In the genomic region with DNA sequence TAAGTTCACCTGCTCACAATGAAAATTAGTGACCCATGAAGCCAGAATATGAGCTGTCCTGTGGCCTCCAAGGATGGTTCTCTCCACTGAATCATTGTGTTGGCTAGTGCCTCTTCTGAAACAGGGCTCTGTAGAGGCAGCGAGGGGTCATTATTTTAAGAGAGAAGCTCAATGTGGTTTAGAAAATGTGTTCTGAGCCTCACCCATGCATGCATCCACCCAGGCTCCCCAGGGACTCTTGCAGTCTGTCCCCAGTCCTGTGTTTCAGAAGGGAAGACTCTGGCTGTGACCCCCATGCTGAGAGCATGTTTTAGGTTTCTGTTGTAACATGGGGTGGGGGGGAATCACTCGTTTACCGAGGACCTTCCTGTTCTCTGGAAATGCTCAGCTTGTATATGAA, we compare ENCODE assay signal across 11 cellular contexts.
DNase-seq lines count a peak whose midpoint lies in the region; ATAC-seq lines count a peak whose summit lies in the region.
"Had no signal": no experiment of that assay in that cellular context is flagged by ENCODE, and none has a peak within 500 bp of the region (broad histone marks: within the 10 kb centered on the region; RNA-seq: fewer than 3 reads in every experiment).

No MANE protein-coding gene starts in this region.

- H3K36me3 Mint-ChIP-seq in stimulated activated naive B cell treated with anti-CD40 and anti-IgM and Interleukin-4, amounts not matched to agents 10 μg/mL and 1 μg/mL and 100 μg/mL, for 72 hours, result peaks cover 0 to 13% of the 10 kb centered on the region in 2 donors
- H3K36me3 Mint-ChIP-seq in activated T-cell treated with anti-CD3 and anti-CD28 coated beads, Interleukin-2, amount 50 U/mL, for 72 hours (ENCODE audit: insufficient read depth in 2 of 2), result peaks cover 0 to 2% of the 10 kb centered on the region in 2 donors

- DNase-seq in stimulated activated naive B cell treated with anti-CD40 and anti-IgM and Interleukin-4, amounts not matched to agents 10 μg/mL and 1 μg/mL and 100 μg/mL, for 72 hours, result peak; percentile 38
- no peak for DNase-seq in activated T-cell treated with anti-CD3 and anti-CD28 coated beads, Interleukin-2, amount 50 U/mL, for 72 hours
- no peak for DNase-seq in stimulated activated CD4-positive, alpha-beta T cell treated with anti-CD3 and anti-CD28 coated beads, Interleukin-12 subunit alpha, Interleukin-12 subunit beta, amount 100 ng/mL, for 4 hours
- DNase-seq in glomerular visceral epithelial cell (ENCODE audit: extremely low spot score), result no peak
- DNase-seq: activated CD8-positive, alpha-beta T cell treated with anti-CD3 and anti-CD28 coated beads for 36 hours; right cardiac atrium had no signal

- no peak overlapping the region for H3K27ac Mint-ChIP-seq in stimulated activated naive B cell treated with anti-CD40 and anti-IgM and Interleukin-4, amounts not matched to agents 10 μg/mL and 1 μg/mL and 100 μg/mL, for 72 hours
- H3K27ac Mint-ChIP-seq in activated T-cell treated with anti-CD3 and anti-CD28 coated beads, Interleukin-2, amount 50 U/mL, for 72 hours, result no peak overlapping the region
- H3K27ac Mint-ChIP-seq: activated CD8-positive, alpha-beta T cell treated with anti-CD3 and anti-CD28 coated beads for 36 hours; activated naive CD8-positive, alpha-beta T cell; T-helper 2 cell treated with Interferon-gamma antibody and Interleukin-4, amounts not matched to agents 5 μg/mL and 100 μg/mL, for 36 hours had no signal

- ATAC-seq in GM19043 (IDR thresholded peaks at IDR 0.05; ENCODE audit: low read depth, unreplicated experiment) (peak; percentile 88), GM21825 (IDR thresholded peaks at IDR 0.05; ENCODE audit: unreplicated experiment) (peak; percentile 92), HG03354 (IDR thresholded peaks at IDR 0.05; ENCODE audit: poor library complexity, severe bottlenecking, unreplicated experiment) (peak; percentile 88)
- peak; percentile 89 to 92 for ATAC-seq in stimulated activated naive B cell treated with anti-CD40 and anti-IgM and Interleukin-4, amounts not matched to agents 10 μg/mL and 1 μg/mL and 100 μg/mL, for 72 hours (replicated peaks)
- no peak for ATAC-seq in activated T-cell treated with anti-CD3 and anti-CD28 coated beads, Interleukin-2, amount 50 U/mL, for 72 hours (replicated peaks in 1 of 2)
- ATAC-seq: activated CD8-positive, alpha-beta T cell treated with anti-CD3 and anti-CD28 coated beads for 36 hours; right cardiac atrium had no signal

- H3K9me3 Mint-ChIP-seq in stimulated activated naive B cell treated with anti-CD40 and anti-IgM and Interleukin-4, amounts not matched to agents 10 μg/mL and 1 μg/mL and 100 μg/mL, for 72 hours, result peaks cover 7 to 12% of the 10 kb centered on the region in 2 donors
- H3K9me3 Mint-ChIP-seq in activated T-cell treated with anti-CD3 and anti-CD28 coated beads, Interleukin-2, amount 50 U/mL, for 72 hours, result no peaks in the 10 kb centered on the region
- H3K9me3 Mint-ChIP-seq: activated CD8-positive, alpha-beta T cell treated with anti-CD3 and anti-CD28 coated beads for 36 hours; T-helper 2 cell treated with Interferon-gamma antibody and Interleukin-4, amounts not matched to agents 5 μg/mL and 100 μg/mL, for 36 hours had no signal

- H3K4me3 Mint-ChIP-seq in stimulated activated naive B cell treated with anti-CD40 and anti-IgM and Interleukin-4, amounts not matched to agents 10 μg/mL and 1 μg/mL and 100 μg/mL, for 72 hours, result no peak overlapping the region
- no peak overlapping the region for H3K4me3 Mint-ChIP-seq in activated T-cell treated with anti-CD3 and anti-CD28 coated beads, Interleukin-2, amount 50 U/mL, for 72 hours
- H3K4me3 Mint-ChIP-seq: activated CD8-positive, alpha-beta T cell treated with anti-CD3 and anti-CD28 coated beads for 36 hours; activated naive CD8-positive, alpha-beta T cell; T-helper 2 cell treated with Interferon-gamma antibody and Interleukin-4, amounts not matched to agents 5 μg/mL and 100 μg/mL, for 36 hours had no signal

- H3K27me3 Mint-ChIP-seq in stimulated activated naive B cell treated with anti-CD40 and anti-IgM and Interleukin-4, amounts not matched to agents 10 μg/mL and 1 μg/mL and 100 μg/mL, for 72 hours, result peaks cover 25 to 33% of the 10 kb centered on the region in 2 donors
- no peaks in the 10 kb centered on the region for H3K27me3 Mint-ChIP-seq in activated T-cell treated with anti-CD3 and anti-CD28 coated beads, Interleukin-2, amount 50 U/mL, for 72 hours (ENCODE audit: low read depth)
- H3K27me3 Mint-ChIP-seq: activated CD8-positive, alpha-beta T cell treated with anti-CD3 and anti-CD28 coated beads for 36 hours; activated naive CD8-positive, alpha-beta T cell had no signal

- peaks cover 12 to 32% of the 10 kb centered on the region in 2 donors for H3K4me1 Mint-ChIP-seq in stimulated activated naive B cell treated with anti-CD40 and anti-IgM and Interleukin-4, amounts not matched to agents 10 μg/mL and 1 μg/mL and 100 μg/mL, for 72 hours
- no peaks in the 10 kb centered on the region for H3K4me1 Mint-ChIP-seq in activated T-cell treated with anti-CD3 and anti-CD28 coated beads, Interleukin-2, amount 50 U/mL, for 72 hours (ENCODE audit: low read depth)

Comparison
In these comparisons a context has a peak if more than half of its experiments do, and no peak if none do; other contexts are left out.
1. ATAC-seq: peak in GM19043 (single experiment), GM21825 (single experiment), HG03354 (single experiment) and stimulated activated naive B cell treated with anti-CD40 and anti-IgM and Interleukin-4, amounts not matched to agents 10 μg/mL and 1 μg/mL and 100 μg/mL, for 72 hours (2 of 2); none in activated T-cell treated with anti-CD3 and anti-CD28 coated beads, Interleukin-2, amount 50 U/mL, for 72 hours (0 of 2).